17 cellular contexts compared by ENCODE assay signal in the genomic region with DNA sequence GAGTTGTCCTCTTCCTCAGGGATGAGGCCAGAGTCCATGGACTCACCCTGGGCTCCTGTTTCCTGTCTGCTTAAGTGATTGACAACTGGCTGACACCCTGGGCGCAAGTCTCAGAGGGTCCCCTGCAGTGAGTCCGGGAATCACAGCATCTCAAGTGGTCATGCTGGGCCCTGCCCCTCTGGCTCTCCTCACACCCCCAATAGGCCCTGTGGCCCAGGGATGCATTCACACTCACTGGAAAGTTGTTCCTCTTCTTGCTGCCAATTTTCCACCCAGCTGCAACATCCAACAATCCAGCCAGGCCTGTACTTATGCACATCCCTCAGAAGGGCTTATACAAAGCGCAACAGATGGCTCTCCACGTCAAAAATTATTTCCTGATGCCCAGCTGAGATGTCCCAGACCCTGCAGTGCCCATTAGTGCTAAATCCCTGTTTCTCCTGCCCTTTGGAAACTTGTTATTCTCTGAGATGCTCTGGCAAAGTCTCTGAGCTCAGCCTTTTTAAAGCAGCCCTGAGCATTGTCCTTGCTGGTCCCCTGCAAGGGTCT.
A peak's percentile ranks its signal among the peaks of the same experiment; 100 is the strongest.
DNase-seq lines count a peak whose midpoint lies in the region; ATAC-seq and TF ChIP-seq lines count a peak whose summit lies in the region.
"Had no signal": no experiment of that assay in that cellular context is flagged by ENCODE, and none has a peak within 500 bp of the region (broad histone marks: within the 10 kb centered on the region; RNA-seq: fewer than 3 reads in every experiment).

No MANE protein-coding gene starts in this region.

- no peak for TF ChIP-seq CTCF in WERI-Rb-1 (IDR thresholded peaks at IDR 0.05; ENCODE audit: low read depth, low read length)

- H3K36me3 ChIP-seq in WERI-Rb-1, result no peaks in the 10 kb centered on the region

- H3K27me3 Mint-ChIP-seq in stimulated activated memory B cell treated with anti-CD40 and anti-IgM and Interleukin-4, amounts not matched to agents 10 μg/mL and 1 μg/mL and 100 μg/mL, for 72 hours, result no peaks in the 10 kb centered on the region

- no peaks in the 10 kb centered on the region for H3K36me3 Mint-ChIP-seq in stimulated activated memory B cell treated with anti-CD40 and anti-IgM and Interleukin-4, amounts not matched to agents 10 μg/mL and 1 μg/mL and 100 μg/mL, for 72 hours
- H3K36me3 Mint-ChIP-seq: CD14-positive monocyte; CD8-positive, alpha-beta T cell had no signal

- H3K27ac ChIP-seq in WERI-Rb-1, result no peak overlapping the region
- H3K27ac ChIP-seq: A549 had no signal

- H3K4me3 ChIP-seq in WERI-Rb-1 (ENCODE audit: low read depth, low read length), result no peak overlapping the region
- H3K4me3 ChIP-seq: A549 had no signal

- H3K9me3 ChIP-seq in WERI-Rb-1 (ENCODE audit: severe bottlenecking), result no peaks in the 10 kb centered on the region
- H3K9me3 ChIP-seq: A549 had no signal

- no peaks in the 10 kb centered on the region for H3K4me1 Mint-ChIP-seq in stimulated activated memory B cell treated with anti-CD40 and anti-IgM and Interleukin-4, amounts not matched to agents 10 μg/mL and 1 μg/mL and 100 μg/mL, for 72 hours
- H3K4me1 Mint-ChIP-seq: CD14-positive monocyte had no signal

- in situ Hi-C loops in KBM-7 (cut with MboI; ENCODE audit: low pct_unique_long_range_greater_than_20kb, low sequenced_read_pairs), result no loop called here

- DNase-seq in NCI-H69 (lab: John Stamatoyannopoulos, UW) (peak; percentile 67), WERI-Rb-1 (peak; percentile 28), left kidney (ENCODE audit: low read depth, low spot score) (peak; percentile 46), NCI-H526 (lab: John Stamatoyannopoulos, UW) (no peak), KBM-7 (no peak), cerebellar nuclear complex (lab: John Stamatoyannopoulos, UW) (no peak)
- DNase-seq: CD8-positive, alpha-beta T cell; COR-L47; DMS153; DND-41; GDM1; HCEC 1CT; HFFc6 had no signal

- H3K27ac Mint-ChIP-seq in stimulated activated memory B cell treated with anti-CD40 and anti-IgM and Interleukin-4, amounts not matched to agents 10 μg/mL and 1 μg/mL and 100 μg/mL, for 72 hours, result no peak overlapping the region
- H3K27ac Mint-ChIP-seq: CD8-positive, alpha-beta T cell; HFFc6 had no signal

- H3K27me3 ChIP-seq in WERI-Rb-1 (ENCODE audit: insufficient read depth, low read depth, severe bottlenecking), result no peaks in the 10 kb centered on the region

- no peak overlapping the region for H3K4me3 Mint-ChIP-seq in stimulated activated memory B cell treated with anti-CD40 and anti-IgM and Interleukin-4, amounts not matched to agents 10 μg/mL and 1 μg/mL and 100 μg/mL, for 72 hours
- H3K4me3 Mint-ChIP-seq: CD14-positive monocyte; CD8-positive, alpha-beta T cell; HFFc6 had no signal

- H3K9me3 Mint-ChIP-seq in stimulated activated memory B cell treated with anti-CD40 and anti-IgM and Interleukin-4, amounts not matched to agents 10 μg/mL and 1 μg/mL and 100 μg/mL, for 72 hours, result peaks cover 4% of the 10 kb centered on the region
- H3K9me3 Mint-ChIP-seq: HFFc6 had no signal

- peak; percentile 21 for ATAC-seq in stimulated activated memory B cell treated with anti-CD40 and anti-IgM and Interleukin-4, amounts not matched to agents 10 μg/mL and 1 μg/mL and 100 μg/mL, for 72 hours
- ATAC-seq: A549; CD8-positive, alpha-beta T cell; HepG2 had no signal

Comparison
In these comparisons a context has a peak if more than half of its experiments do, and no peak if none do; other contexts are left out.
1. DNase-seq: peak in NCI-H69 (single experiment), WERI-Rb-1 (single experiment) and left kidney (single experiment); none in NCI-H526 (0 of 2), KBM-7 (single experiment) and cerebellar nuclear complex (0 of 2).